ENCODE assay signal across 1 cellular context in the genomic region with DNA sequence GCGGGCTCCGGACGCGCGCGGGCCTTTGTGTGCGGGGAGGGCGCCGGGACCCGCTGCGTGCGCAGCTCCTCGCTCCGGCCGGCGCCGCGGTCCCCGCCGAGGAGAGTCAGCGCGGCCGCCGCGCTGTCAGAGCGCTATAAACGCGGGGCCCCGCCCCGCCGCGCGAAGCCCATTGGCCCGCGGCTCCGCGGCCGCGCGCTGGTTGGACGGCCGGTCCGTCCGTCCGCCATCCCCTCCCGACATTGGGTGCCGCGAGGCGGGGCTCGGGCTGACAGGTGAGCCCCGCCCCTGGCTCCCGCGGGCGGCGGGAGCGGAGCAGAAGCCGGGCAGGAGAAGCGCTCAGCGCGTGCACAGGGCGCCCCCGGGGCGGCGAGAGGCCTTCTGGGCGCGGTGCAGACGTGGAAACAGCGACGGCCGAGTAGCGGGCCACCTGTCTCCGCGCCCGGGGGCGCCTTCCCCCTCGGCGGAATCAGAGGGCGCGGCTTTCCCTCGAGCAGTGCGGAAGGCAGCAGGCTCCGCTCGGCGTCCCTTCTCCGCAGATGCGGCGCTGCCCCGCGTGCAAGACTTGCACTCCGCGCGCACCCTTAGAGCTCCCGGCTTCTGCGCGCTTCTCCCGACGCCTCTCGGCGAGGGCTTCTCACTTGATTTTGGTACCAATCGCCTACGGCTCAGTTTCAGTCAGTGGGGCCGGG.
A peak's percentile ranks its signal among the peaks of the same experiment; 100 is the strongest.
TF ChIP-seq lines count a peak whose summit lies in the region.

A gene with protein sequence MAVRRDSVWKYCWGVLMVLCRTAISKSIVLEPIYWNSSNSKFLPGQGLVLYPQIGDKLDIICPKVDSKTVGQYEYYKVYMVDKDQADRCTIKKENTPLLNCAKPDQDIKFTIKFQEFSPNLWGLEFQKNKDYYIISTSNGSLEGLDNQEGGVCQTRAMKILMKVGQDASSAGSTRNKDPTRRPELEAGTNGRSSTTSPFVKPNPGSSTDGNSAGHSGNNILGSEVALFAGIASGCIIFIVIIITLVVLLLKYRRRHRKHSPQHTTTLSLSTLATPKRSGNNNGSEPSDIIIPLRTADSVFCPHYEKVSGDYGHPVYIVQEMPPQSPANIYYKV (minus strand): TSS at position 111 of the 692 bp plus-strand sequence. CDS start 698 bp downstream, outside the sequence.

TF ChIP-seq in A549, 52 proteins besides CTCF, POLR2A, EP300 and RAD21 (continued from another document):
- TF ChIP-seq, protein P1, sequence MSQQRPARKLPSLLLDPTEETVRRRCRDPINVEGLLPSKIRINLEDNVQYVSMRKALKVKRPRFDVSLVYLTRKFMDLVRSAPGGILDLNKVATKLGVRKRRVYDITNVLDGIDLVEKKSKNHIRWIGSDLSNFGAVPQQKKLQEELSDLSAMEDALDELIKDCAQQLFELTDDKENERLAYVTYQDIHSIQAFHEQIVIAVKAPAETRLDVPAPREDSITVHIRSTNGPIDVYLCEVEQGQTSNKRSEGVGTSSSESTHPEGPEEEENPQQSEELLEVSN (IDR thresholded peaks at IDR 0.05; ENCODE audit: borderline replicate concordance, low read depth): peak; percentile 44
- TF ChIP-seq JUN (IDR thresholded peaks at IDR 0.05): peak in 1 of 2 experiments; percentile 23; a peak in 1 of 5 replicates
TF ChIP-seq in A549: peak in this region for 6.
